8 cellular contexts compared by ENCODE assay signal in the genomic region with DNA sequence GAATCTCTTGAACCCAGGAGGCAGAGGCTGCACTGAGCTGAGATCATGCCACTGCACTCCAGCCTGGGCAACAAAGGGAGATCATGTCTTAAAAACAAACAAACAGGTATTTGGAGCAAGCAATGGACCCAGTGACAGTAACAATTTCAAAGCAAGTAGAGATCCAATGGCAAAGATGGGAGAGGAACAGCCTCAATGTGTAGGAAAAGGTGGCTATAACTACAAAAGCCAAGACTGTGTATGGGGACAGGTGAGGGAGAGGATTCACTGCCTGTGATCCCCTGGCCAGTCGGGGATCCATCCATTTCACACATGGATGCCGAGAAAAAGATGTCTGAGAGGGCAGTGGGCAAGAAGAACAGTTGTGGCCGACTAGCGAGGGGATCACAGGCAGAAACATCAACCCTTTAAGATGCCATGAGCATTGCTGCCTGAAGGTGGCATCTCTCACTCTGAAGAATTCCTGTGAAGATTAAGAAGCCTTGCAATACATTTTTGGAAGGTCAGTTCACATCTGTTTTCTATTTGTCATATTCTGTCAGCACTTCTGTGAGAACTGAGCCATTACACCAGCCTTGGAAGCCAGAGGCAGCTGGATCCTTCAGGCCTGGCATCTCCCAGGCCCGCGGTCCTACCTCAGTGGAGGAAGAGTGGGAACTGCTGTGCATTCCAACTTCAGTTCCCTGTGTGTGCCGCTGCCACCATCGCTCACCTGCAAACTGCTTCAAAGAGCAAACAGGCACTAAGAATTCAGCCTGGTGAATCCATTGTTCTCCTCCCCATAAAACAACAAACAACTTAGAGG. TPM values are rescaled to one million over a fixed set of nuclear protein-coding genes. Genes with fewer than 3 reads are reported as not detected.
DNase-seq lines count a peak whose midpoint lies in the region; ATAC-seq and TF ChIP-seq lines count a peak whose summit lies in the region.

No MANE protein-coding gene starts in this region.

- 58% methylated on average over 6 of the region's 8 CpGs for WGBS in right lobe of liver (ENCODE audit: insufficient coverage, low coverage, low lambda C conversion rate, missing lambda C conversion rate)

- no peak for TF ChIP-seq POLR2A in right lobe of liver (IDR thresholded peaks at IDR 0.05)

- H3K79me2 ChIP-seq in PC-9 (ENCODE audit: low read depth) = no peaks in the 10 kb centered on the region

- H3K27me3 ChIP-seq in PC-9 (ENCODE audit: insufficient read depth, low read depth) (no peaks in the 10 kb centered on the region), right lobe of liver (no peaks in the 10 kb centered on the region)

- BruUV-seq in PC-9 (replicated peaks; lab: Mats Ljungman, UMichigan) = no TSS peak

- ATAC-seq in right lobe of liver = peak; percentile 46 to 75 (median 70)
- no peak for ATAC-seq in GM21528 (IDR thresholded peaks at IDR 0.05; ENCODE audit: low FRiP score, unreplicated experiment)
- ATAC-seq in GM19452 (IDR thresholded peaks at IDR 0.05; ENCODE audit: unreplicated experiment) = no peak

- H3K36me3 ChIP-seq in PC-9 (ENCODE audit: low read depth) (no peaks in the 10 kb centered on the region), right lobe of liver (no peaks in the 10 kb centered on the region)

- DNase-seq in COLO829 (ENCODE audit: low spot score) (peak; percentile 53), GOT3 (lab: John Stamatoyannopoulos, UW) (peak; percentile 99), PC-9 (peak in 1 of 2 experiments; percentile 15), ecto neural progenitor cell (ENCODE audit: low spot score) (peak; percentile 74), right lobe of liver (no peak), ureter (ENCODE audit: low spot score) (peak; percentile 45)

- TF ChIP-seq CTCF in PC-9 (conservative IDR thresholded peaks at IDR 0.05) (peak; percentile 67), right lobe of liver (IDR thresholded peaks at IDR 0.05) (peak; percentile 37 to 69 (median 60))

- CTCF ChIA-PET in PC-9 (lab: Charles Lee) = no interaction called here

- H3K4me3 ChIP-seq in PC-9 (no peak overlapping the region), right lobe of liver (no peak overlapping the region)

- H3K9me3 ChIP-seq in PC-9 (ENCODE audit: insufficient read depth, low read depth) (no peaks in the 10 kb centered on the region), right lobe of liver (no peaks in the 10 kb centered on the region)

- H3F3A ChIP-seq in PC-9 (ENCODE audit: insufficient read depth, low read depth) = no peaks in the 10 kb centered on the region

- no peaks in the 10 kb centered on the region for H4K20me1 ChIP-seq in PC-9 (ENCODE audit: insufficient read depth)

- H2AFZ ChIP-seq in PC-9 = no peak overlapping the region

- H3K9me2 ChIP-seq in PC-9 (ENCODE audit: insufficient read depth) = no peaks in the 10 kb centered on the region

- H3K4me2 ChIP-seq in PC-9 = no peak overlapping the region

- intact Hi-C loops in PC-9 (cut with micrococcal nuclease; ENCODE audit: unreplicated experiment) = loop anchor here (1.0 kb wide), 1 partner anchor 155 kb away; no protein-coding TSS in a partner anchor
- intact Hi-C loops in right lobe of liver (cut with DNase I) = no loop called here

- POLR2A ChIA-PET in PC-9 (lab: Charles Lee; ENCODE audit: unreplicated experiment) = no interaction called here

- no peaks in the 10 kb centered on the region for H3K4me1 ChIP-seq in PC-9 (replicated peaks; ENCODE audit: insufficient read depth)
- H3K4me1 ChIP-seq in right lobe of liver = peaks cover 0 to 28% (median 11%) of the 10 kb centered on the region in 4 donors

- H3K27ac ChIP-seq in PC-9 (no peak overlapping the region), right lobe of liver (peak overlapping the region; percentile 18 to 73 (median 58))

RNA-seq across cellular contexts. Expression of a gene that starts 54.5 kb away (rescaled TPM):
- total RNA-seq in PC-9 (2021) (15.6 and 23.3 TPM in 2 replicates), right lobe of liver (10 to 100 TPM; 13.8 to 27.8 (median 15.8) TPM), ureter (38.2 TPM)

RNA-seq across cellular contexts. Expression of a gene that starts 56.1 kb away (rescaled TPM):
- total RNA-seq in PC-9 (2021) (23.5 and 30.5 TPM in 2 replicates), right lobe of liver (10 to 100 TPM in 2 of 6 experiments, 1 to 10 TPM in 4; 2.9 to 17.3 (median 5.8) TPM), ureter (12.5 TPM)

Comparison
In these comparisons a context has a peak if more than half of its experiments do, and no peak if none do; other contexts are left out.
1. DNase-seq: peak in COLO829 (single experiment), GOT3 (single experiment), ecto neural progenitor cell (single experiment) and ureter (single experiment); none in right lobe of liver (0 of 3).
2. ATAC-seq: peak in right lobe of liver (4 of 4); none in GM21528 (single experiment) and GM19452 (single experiment).